11 cellular contexts compared by ENCODE assay signal in genomic region chr12:131133015-131133905, GRCh38.
DNase-seq lines count a peak whose midpoint lies in the region; ATAC-seq and TF ChIP-seq lines count a peak whose summit lies in the region.
"Had no signal": no experiment of that assay in that cellular context is flagged by ENCODE, and none has a peak within 500 bp of the region (broad histone marks: within the 10 kb centered on the region; RNA-seq: fewer than 3 reads in every experiment).

No MANE protein-coding gene starts in this region.

- H3K27me3 ChIP-seq in left ventricle myocardium inferior (ENCODE audit: low read depth) (no peaks in the 10 kb centered on the region), vagina (no peaks in the 10 kb centered on the region)

- TF ChIP-seq CTCF in left ventricle myocardium inferior (IDR thresholded peaks at IDR 0.05; ENCODE audit: borderline replicate concordance) (no peak), choroid plexus epithelial cell (conservative IDR thresholded peaks at IDR 0.05; ENCODE audit: low read depth, low read length) (no peak), omental fat pad (IDR thresholded peaks at IDR 0.05) (no peak), vagina (IDR thresholded peaks at IDR 0.05) (no peak)

- peak; percentile 40 for ATAC-seq in Right ventricle myocardium inferior
- peak; percentile 49 for ATAC-seq in omental fat pad (ENCODE audit: low FRiP score)
- ATAC-seq in GM18511 (IDR thresholded peaks at IDR 0.05; ENCODE audit: unreplicated experiment): no peak

- DNase-seq in Right ventricle myocardium inferior (ENCODE audit: missing footprints) (no peak), left ventricle myocardium inferior (no peak), choroid plexus epithelial cell (ENCODE audit: low read depth) (peak; percentile 1), omental fat pad (ENCODE audit: low spot score) (no peak), vagina (ENCODE audit: extremely low spot score in 2 of 2) (peak; percentile 82 to 92), NCI-H446 treated with DMSO at 0.1 percent for 48 hours (lab: John Stamatoyannopoulos, UW) (no peak)
- no peak for DNase-seq in activated naive CD4-positive, alpha-beta T cell treated with Interleukin-2 at 50 U/mL for 16 hours

- H3K9me3 ChIP-seq in left ventricle myocardium inferior (replicated peaks) (no peaks in the 10 kb centered on the region), vagina (no peaks in the 10 kb centered on the region)
- H3K9me3 ChIP-seq: Caco-2 had no signal

- TF ChIP-seq POLR2A in vagina (IDR thresholded peaks at IDR 0.05): no peak

- H3K27ac ChIP-seq in left ventricle myocardium inferior (replicated peaks) (no peak overlapping the region), vagina (peak overlapping the region; percentile 70)
- H3K27ac ChIP-seq: HL-60, parathyroid adenoma had no signal

- H3K4me3 ChIP-seq in left ventricle myocardium inferior (no peak overlapping the region), choroid plexus epithelial cell (ENCODE audit: low read depth, low read length) (no peak overlapping the region), vagina (no peak overlapping the region)

- peaks cover 18% of the 10 kb centered on the region for H3K4me1 ChIP-seq in left ventricle myocardium inferior
- peaks cover 18% of the 10 kb centered on the region for H3K4me1 ChIP-seq in vagina
- H3K4me1 ChIP-seq: Caco-2 had no signal

- H3K36me3 ChIP-seq in left ventricle myocardium inferior (peaks cover 44% of the 10 kb centered on the region), vagina (no peaks in the 10 kb centered on the region)

- intact Hi-C loops in Right ventricle myocardium inferior (cut with DNase I) (loop anchor here (2.0 kb wide), 1 partner anchor 214 kb away; no protein-coding TSS in a partner anchor), left ventricle myocardium inferior (cut with micrococcal nuclease) (loop anchor here (10.0 kb wide), 1 partner anchor 218 kb away; no protein-coding TSS in a partner anchor), vagina (cut with DNase I) (no loop called here)

Comparison
In these comparisons a context has a peak if more than half of its experiments do, and no peak if none do; other contexts are left out.
1. DNase-seq: peak in choroid plexus epithelial cell (single experiment) and vagina (2 of 2); none in Right ventricle myocardium inferior (single experiment), left ventricle myocardium inferior (single experiment), omental fat pad (single experiment), activated naive CD4-positive, alpha-beta T cell treated with Interleukin-2 at 50 U/mL for 16 hours (single experiment) and NCI-H446 treated with DMSO at 0.1 percent for 48 hours (single experiment).